16 cellular contexts compared by ENCODE assay signal in the genomic region with DNA sequence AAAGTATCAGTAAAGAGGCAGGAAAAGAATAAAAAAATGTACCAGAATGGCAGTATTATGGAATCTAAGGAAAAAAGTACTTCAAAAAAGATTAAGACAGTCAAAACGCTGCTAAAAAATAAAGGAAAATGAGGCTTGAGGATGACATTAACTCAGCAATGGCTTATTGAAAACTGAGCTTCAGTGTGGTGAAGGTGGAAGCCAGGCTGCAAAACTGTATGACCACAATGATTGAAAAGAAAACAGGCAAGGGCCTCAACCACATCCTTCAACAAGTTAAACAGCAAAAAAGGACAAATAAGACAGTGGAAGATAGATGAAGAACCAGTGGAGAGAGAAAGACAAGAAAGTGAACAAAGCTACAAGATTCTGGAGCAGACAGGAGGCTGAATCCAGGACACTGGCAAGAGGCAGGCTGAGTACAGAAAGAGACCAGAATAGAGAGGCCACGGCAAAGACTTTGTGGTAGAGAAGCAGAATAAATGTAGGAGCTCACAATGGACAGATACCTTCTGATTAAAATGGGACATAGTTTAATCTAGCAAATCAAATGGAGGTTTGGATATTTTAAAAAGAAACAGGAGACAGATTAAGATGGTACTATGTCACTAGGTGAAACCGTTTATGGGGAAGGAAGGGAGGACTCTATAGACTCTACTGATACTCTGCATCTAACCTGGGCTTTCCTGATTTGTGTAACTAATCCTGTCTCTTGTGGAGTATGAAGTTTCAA.
DNase-seq lines count a peak whose midpoint lies in the region; ATAC-seq, FAIRE-seq and TF ChIP-seq lines count a peak whose summit lies in the region.
"Had no signal": no experiment of that assay in that cellular context is flagged by ENCODE, and none has a peak within 500 bp of the region (broad histone marks: within the 10 kb centered on the region; RNA-seq: fewer than 3 reads in every experiment).

No MANE protein-coding gene starts in this region.

- H3K27me3 ChIP-seq in body of pancreas: no peaks in the 10 kb centered on the region
- H3K27me3 ChIP-seq: BLaER1, esophagus muscularis mucosa had no signal

- H3K4me1 Mint-ChIP-seq in effector memory CD8-positive, alpha-beta T cell (ENCODE audit: low read depth in 2 of 2): no peaks in the 10 kb centered on the region

- POLR2A ChIA-PET in A549 (lab: Yijun Ruan, JAX): interaction anchor here (0.8 to 2.9 kb wide), 7 partner anchors 12 to 189 kb away, joined by 3 to 10 read pairs (median 3); no protein-coding TSS in a partner anchor

- CTCF ChIA-PET in A549 (lab: Yijun Ruan, JAX): interaction anchor here (0.7 to 3.1 kb wide), 23 partner anchors 9 to 339 kb away, joined by 3 to 32 read pairs (median 3); a partner anchor contains a TSS

- FAIRE-seq in A549 (lab: Jason Lieb, UNC): no peak
- FAIRE-seq: islet of Langerhans had no signal

- TF ChIP-seq POLR2A in A549 (IDR thresholded peaks at IDR 0.05; ENCODE audit: low read length) (no peak), body of pancreas (IDR thresholded peaks at IDR 0.05) (no peak)

- H3K4me3 Mint-ChIP-seq in effector memory CD8-positive, alpha-beta T cell: no peak overlapping the region

- no peak for TF ChIP-seq EP300 in A549 (IDR thresholded peaks at IDR 0.05)

- no peak for DNase-seq in A549 (ENCODE audit: low read depth in 1 of 2, low spot score in 1 of 2)
- DNase-seq in body of pancreas: no peak
- DNase-seq in NCI-H187 (lab: John Stamatoyannopoulos, UW): no peak
- no peak for DNase-seq in SIG-M5 (lab: John Stamatoyannopoulos, UW)
- DNase-seq in effector memory CD8-positive, alpha-beta T cell: no peak
- DNase-seq in GDM1 (lab: John Stamatoyannopoulos, UW): no peak
- DNase-seq: activated CD4-positive, alpha-beta T cell treated with anti-CD3 and anti-CD28 coated beads, Interleukin-2, amount 50 U/mL, for 1 hour; anterior cingulate cortex; NCI-H187 treated with DMSO at 0.1 percent for 48 hours; SHP77 had no signal

- intact Hi-C loops in body of pancreas (cut with DNase I): no loop called here

- no peak for TF ChIP-seq CTCF in A549 (IDR thresholded peaks at IDR 0.05)
- no peak for TF ChIP-seq CTCF in body of pancreas (IDR thresholded peaks at IDR 0.05)

- no peaks in the 10 kb centered on the region for H3K9me3 Mint-ChIP-seq in effector memory CD8-positive, alpha-beta T cell

- H3K9me3 ChIP-seq in A549: no peaks in the 10 kb centered on the region
- no peaks in the 10 kb centered on the region for H3K9me3 ChIP-seq in body of pancreas
- H3K9me3 ChIP-seq: BLaER1, esophagus muscularis mucosa, thoracic aorta had no signal

- H3K27me3 Mint-ChIP-seq in effector memory CD8-positive, alpha-beta T cell: no peaks in the 10 kb centered on the region

- H3K4me3 ChIP-seq in A549 (peak overlapping the region; percentile 13; the same call in 2 of the 3 replicates), body of pancreas (no peak overlapping the region)
- H3K4me3 ChIP-seq: BLaER1, esophagus muscularis mucosa, thoracic aorta had no signal

- H3K36me3 Mint-ChIP-seq in effector memory CD8-positive, alpha-beta T cell (ENCODE audit: insufficient read depth): no peaks in the 10 kb centered on the region

- ATAC-seq in A549 (peak; percentile 56 to 58), GM18909 (IDR thresholded peaks at IDR 0.05; ENCODE audit: poor library complexity, unreplicated experiment) (peak; percentile 73), HG03460 (IDR thresholded peaks at IDR 0.05; ENCODE audit: unreplicated experiment) (peak; percentile 80), body of pancreas (no peak)
- ATAC-seq in effector memory CD8-positive, alpha-beta T cell (replicated peaks): no peak

- peaks cover 7 to 14% of the 10 kb centered on the region in 2 donors for H3K36me3 ChIP-seq in body of pancreas (replicated peaks in 1 of 2; ENCODE audit: insufficient read depth in 1 of 2, low read depth in 2 of 2)
- H3K36me3 ChIP-seq: BLaER1 had no signal

- 3% methylated on average over 3 of the region's 3 CpGs for WGBS in A549 (ENCODE audit: missing lambda C conversion rate)
- 71 to 80% methylated on average over 3 of the region's 3 CpGs for WGBS in body of pancreas, 2 donors

- H3K27ac ChIP-seq in A549: peak overlapping the region; percentile 94 to 96
- H3K27ac ChIP-seq in body of pancreas: peak overlapping the region in 3 of 4 donors; percentile 33 to 68 (median 45)
- H3K27ac ChIP-seq: BLaER1, esophagus muscularis mucosa had no signal

- H3K4me1 ChIP-seq in A549 (peaks cover 78% of the 10 kb centered on the region), body of pancreas (peaks cover 20% of the 10 kb centered on the region)
- H3K4me1 ChIP-seq: BLaER1 had no signal

- peak overlapping the region; percentile 81 for H3K4me2 ChIP-seq in A549
- H3K4me2 ChIP-seq: BLaER1 had no signal

- no peak; a peak in 2 of 5 replicates for TF ChIP-seq RAD21 in A549 (conservative IDR thresholded peaks at IDR 0.05 in 1 of 2, IDR thresholded peaks at IDR 0.05 in 1 of 2)

- no peak overlapping the region for H3K27ac Mint-ChIP-seq in effector memory CD8-positive, alpha-beta T cell

TF ChIP-seq in A549, 52 proteins besides CTCF, POLR2A, EP300 and RAD21:
- TF ChIP-seq ZFP36 (IDR thresholded peaks at IDR 0.05; ENCODE audit: borderline replicate concordance, partially characterized antibody) (no peak), CBX2 (IDR thresholded peaks at IDR 0.05; ENCODE audit: borderline replicate concordance, low read depth) (no peak), JUN (IDR thresholded peaks at IDR 0.05) (no peak), NPAS2 (CRISPR knock-in tag; IDR thresholded peaks at IDR 0.05; ENCODE audit: borderline replicate concordance) (no peak), HOXB5 (CRISPR knock-in tag; IDR thresholded peaks at IDR 0.05) (no peak), POLR2AphosphoS2 (conservative IDR thresholded peaks at IDR 0.05; ENCODE audit: low read length) (no peak), HOXA7 (CRISPR knock-in tag; IDR thresholded peaks at IDR 0.05) (no peak), RNF2 (IDR thresholded peaks at IDR 0.05; ENCODE audit: borderline replicate concordance, low read depth) (no peak), CHD4 (IDR thresholded peaks at IDR 0.05; ENCODE audit: borderline replicate concordance) (no peak), NR3C1 (IDR thresholded peaks at IDR 0.05) (no peak), CEBPB (IDR thresholded peaks at IDR 0.05) (no peak), ESRRA (IDR thresholded peaks at IDR 0.05; ENCODE audit: borderline replicate concordance, low read length) (no peak), TP53 (CRISPR knock-in tag; IDR thresholded peaks at IDR 0.05) (no peak), CHD2 (IDR thresholded peaks at IDR 0.05; ENCODE audit: low read length, partially characterized antibody) (no peak)
- TF ChIP-seq, protein P1, sequence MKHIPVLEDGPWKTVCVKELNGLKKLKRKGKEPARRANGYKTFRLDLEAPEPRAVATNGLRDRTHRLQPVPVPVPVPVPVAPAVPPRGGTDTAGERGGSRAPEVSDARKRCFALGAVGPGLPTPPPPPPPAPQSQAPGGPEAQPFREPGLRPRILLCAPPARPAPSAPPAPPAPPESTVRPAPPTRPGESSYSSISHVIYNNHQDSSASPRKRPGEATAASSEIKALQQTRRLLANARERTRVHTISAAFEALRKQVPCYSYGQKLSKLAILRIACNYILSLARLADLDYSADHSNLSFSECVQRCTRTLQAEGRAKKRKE (CRISPR knock-in tag; IDR thresholded peaks at IDR 0.05; ENCODE audit: low read depth): no peak

Comparison
In these comparisons a context has a peak if more than half of its experiments do, and no peak if none do; other contexts are left out.
1. ATAC-seq: peak in A549 (2 of 2), GM18909 (single experiment) and HG03460 (single experiment); none in body of pancreas (single experiment) and effector memory CD8-positive, alpha-beta T cell (single experiment).